ENCODE assay signal across 17 cellular contexts in the genomic region with DNA sequence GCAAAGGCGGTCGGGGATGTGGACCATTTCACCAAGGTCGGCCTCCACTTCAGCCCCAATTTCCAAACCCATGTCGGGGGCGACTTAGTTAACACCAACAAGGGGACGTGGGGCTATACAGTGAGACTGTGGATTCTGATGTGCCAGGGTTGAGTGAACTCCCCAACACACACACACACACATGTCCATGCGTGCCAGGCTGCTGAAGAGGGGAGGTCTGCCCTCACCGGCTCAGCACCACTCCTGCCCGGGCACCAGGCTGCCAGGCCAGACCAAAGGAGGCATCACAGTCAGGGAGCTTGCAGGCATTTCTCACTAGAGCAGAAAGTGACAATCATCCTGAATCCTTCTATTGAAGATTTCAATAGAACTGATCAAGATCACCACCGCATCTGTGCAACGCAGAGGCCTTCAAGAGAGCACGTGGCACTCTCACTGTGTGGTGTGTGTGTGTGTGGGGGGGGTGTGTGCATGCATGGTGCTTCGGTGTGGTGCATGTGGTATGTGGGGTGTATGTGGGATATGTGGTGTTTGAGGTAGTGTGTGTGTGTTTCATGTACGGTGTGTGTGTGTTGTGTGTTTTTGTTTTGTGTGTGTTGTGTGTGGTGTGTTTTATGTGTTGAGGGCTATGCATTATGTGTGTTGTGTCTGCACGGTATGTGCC.
DNase-seq lines count a peak whose midpoint lies in the region; ATAC-seq and TF ChIP-seq lines count a peak whose summit lies in the region.
"Had no signal": no experiment of that assay in that cellular context is flagged by ENCODE, and none has a peak within 500 bp of the region (broad histone marks: within the 10 kb centered on the region; RNA-seq: fewer than 3 reads in every experiment).

No MANE protein-coding gene starts in this region.

- peak; percentile 35 for DNase-seq in activated CD8-positive, alpha-beta memory T cell treated with anti-CD3 and anti-CD28 coated beads, Interleukin-2, amount 50 U/mL, for 48 hours
- DNase-seq in activated CD8-positive, alpha-beta memory T cell treated with anti-CD3 and anti-CD28 coated beads, Interleukin-2, amount 10 ng/mL, durations not matched to agents 7 days and 5 days: no peak
- DNase-seq in glutamatergic neuron: no peak
- DNase-seq in osteocyte (ENCODE audit: extremely low spot score, unreplicated experiment): peak; percentile 73
- no peak for DNase-seq in NCI-H82 (lab: John Stamatoyannopoulos, UW)
- DNase-seq in middle frontal gyrus (ENCODE audit: extremely low spot score, low spot score): no peak
- DNase-seq in NCI-H2196 (lab: John Stamatoyannopoulos, UW; ENCODE audit: unreplicated experiment): no peak
- DNase-seq: ACHN; Calu3; CD4-positive, CD25-positive, alpha-beta regulatory T cell; DMS79 treated with DMSO at 0.1 percent for 48 hours; EL; GM23248; H7; HFFc6 had no signal

- H3K9me3 Mint-ChIP-seq in activated CD8-positive, alpha-beta memory T cell treated with anti-CD3 and anti-CD28 coated beads, Interleukin-2, amount 10 ng/mL, durations not matched to agents 7 days and 5 days (ENCODE audit: low read depth): peaks cover 8% of the 10 kb centered on the region
- peaks cover 2% of the 10 kb centered on the region for H3K9me3 Mint-ChIP-seq in glutamatergic neuron (ENCODE audit: unreplicated experiment)
- peaks cover 18% of the 10 kb centered on the region for H3K9me3 Mint-ChIP-seq in osteocyte (ENCODE audit: unreplicated experiment)

- H3K36me3 Mint-ChIP-seq in activated CD8-positive, alpha-beta memory T cell treated with anti-CD3 and anti-CD28 coated beads, Interleukin-2, amount 10 ng/mL, durations not matched to agents 7 days and 5 days: no peaks in the 10 kb centered on the region
- no peaks in the 10 kb centered on the region for H3K36me3 Mint-ChIP-seq in glutamatergic neuron (ENCODE audit: unreplicated experiment)
- no peaks in the 10 kb centered on the region for H3K36me3 Mint-ChIP-seq in osteocyte (ENCODE audit: unreplicated experiment)
- H3K36me3 Mint-ChIP-seq: CD4-positive, CD25-positive, alpha-beta regulatory T cell had no signal

- H3K9me3 ChIP-seq in HEK293 (ENCODE audit: control insufficient read depth, insufficient read depth, low read depth, low read length): no peaks in the 10 kb centered on the region

- no peak overlapping the region for H3K27ac ChIP-seq in HEK293 (ENCODE audit: extremely low read depth, low read depth, low read length)
- H3K27ac ChIP-seq: BLaER1 treated with 17β-estradiol and CSF1 and Interleukin-3, amounts not matched to agents 10 nM and 100 nM; GM23248 had no signal

- ATAC-seq in activated CD8-positive, alpha-beta memory T cell treated with anti-CD3 and anti-CD28 coated beads, Interleukin-2, amount 10 ng/mL, durations not matched to agents 7 days and 5 days: no peak

- no peaks in the 10 kb centered on the region for H3K4me1 Mint-ChIP-seq in activated CD8-positive, alpha-beta memory T cell treated with anti-CD3 and anti-CD28 coated beads, Interleukin-2, amount 10 ng/mL, durations not matched to agents 7 days and 5 days
- no peaks in the 10 kb centered on the region for H3K4me1 Mint-ChIP-seq in glutamatergic neuron (ENCODE audit: low read depth, unreplicated experiment)
- no peaks in the 10 kb centered on the region for H3K4me1 Mint-ChIP-seq in osteocyte (ENCODE audit: unreplicated experiment)
- H3K4me1 Mint-ChIP-seq: CD4-positive, CD25-positive, alpha-beta regulatory T cell had no signal

- H3K36me3 ChIP-seq in HEK293 (ENCODE audit: control insufficient read depth in 2 of 2, insufficient read depth in 1 of 2, low read length in 2 of 2): no peaks in the 10 kb centered on the region
- H3K36me3 ChIP-seq: BLaER1 treated with 17β-estradiol and CSF1 and Interleukin-3, amounts not matched to agents 10 nM and 100 nM had no signal

- POLR2A ChIA-PET in HEK293 (lab: Yijun Ruan, JAX): no interaction called here

- H3K4me1 ChIP-seq in HEK293 (ENCODE audit: control insufficient read depth, insufficient read depth, low read length): no peaks in the 10 kb centered on the region
- H3K4me1 ChIP-seq: BLaER1 treated with 17β-estradiol and CSF1 and Interleukin-3, amounts not matched to agents 10 nM and 100 nM had no signal

- H3K4me3 ChIP-seq in HEK293 (ENCODE audit: low read depth, low read length): no peak overlapping the region
- H3K4me3 ChIP-seq: BLaER1 treated with 17β-estradiol and CSF1 and Interleukin-3, amounts not matched to agents 10 nM and 100 nM; GM23248 had no signal

- H3K27ac Mint-ChIP-seq in activated CD8-positive, alpha-beta memory T cell treated with anti-CD3 and anti-CD28 coated beads, Interleukin-2, amount 10 ng/mL, durations not matched to agents 7 days and 5 days: no peak overlapping the region
- H3K27ac Mint-ChIP-seq in glutamatergic neuron (ENCODE audit: unreplicated experiment) (peak overlapping the region; percentile 15), osteocyte (ENCODE audit: unreplicated experiment) (no peak overlapping the region)
- H3K27ac Mint-ChIP-seq: CD4-positive, CD25-positive, alpha-beta regulatory T cell; HFFc6 had no signal

- H3K4me3 Mint-ChIP-seq in activated CD8-positive, alpha-beta memory T cell treated with anti-CD3 and anti-CD28 coated beads, Interleukin-2, amount 10 ng/mL, durations not matched to agents 7 days and 5 days: no peak overlapping the region
- H3K4me3 Mint-ChIP-seq in glutamatergic neuron (ENCODE audit: unreplicated experiment) (no peak overlapping the region), osteocyte (ENCODE audit: unreplicated experiment) (no peak overlapping the region)
- H3K4me3 Mint-ChIP-seq: CD4-positive, CD25-positive, alpha-beta regulatory T cell; HFFc6 had no signal

- CTCF ChIA-PET in activated CD8-positive, alpha-beta memory T cell treated with anti-CD3 and anti-CD28 coated beads, Interleukin-2, amount 10 ng/mL, durations not matched to agents 7 days and 5 days (lab: Charles Lee): no interaction called here
- CTCF ChIA-PET in HEK293 (lab: Yijun Ruan, JAX): no interaction called here

- H3K27me3 Mint-ChIP-seq in activated CD8-positive, alpha-beta memory T cell treated with anti-CD3 and anti-CD28 coated beads, Interleukin-2, amount 10 ng/mL, durations not matched to agents 7 days and 5 days: no peaks in the 10 kb centered on the region
- H3K27me3 Mint-ChIP-seq in glutamatergic neuron (ENCODE audit: unreplicated experiment) (no peaks in the 10 kb centered on the region), osteocyte (ENCODE audit: unreplicated experiment) (no peaks in the 10 kb centered on the region)
- H3K27me3 Mint-ChIP-seq: CD4-positive, CD25-positive, alpha-beta regulatory T cell had no signal

- TF ChIP-seq CTCF in HEK293 (tag by site-specific recombination; IDR thresholded peaks at IDR 0.05) (no peak), glutamatergic neuron (IDR thresholded peaks at IDR 0.05; ENCODE audit: partially characterized antibody, unreplicated experiment) (no peak), osteocyte (IDR thresholded peaks at IDR 0.05) (no peak)

TF ChIP-seq in HEK293, 187 proteins besides CTCF, POLR2A, EP300 and RAD21:
- no peak for TF ChIP-seq ZNF426 (tag by site-specific recombination; IDR thresholded peaks at IDR 0.05)
- TF ChIP-seq ZFP69B (tag by site-specific recombination; IDR thresholded peaks at IDR 0.05): no peak
- 0 out of 2 replicates have a peak, but pooled peaks have one; percentile 32 for TF ChIP-seq ZNF266 (tag by site-specific recombination; IDR thresholded peaks at IDR 0.05; ENCODE audit: low read depth)
- no peak for TF ChIP-seq SCRT2 (tag by site-specific recombination; IDR thresholded peaks at IDR 0.05)
- TF ChIP-seq ZNF239 (tag by site-specific recombination; IDR thresholded peaks at IDR 0.05): no peak
- no peak for TF ChIP-seq ZNF394 (tag by site-specific recombination; IDR thresholded peaks at IDR 0.05; ENCODE audit: borderline replicate concordance)
- TF ChIP-seq ZNF624 (tag by site-specific recombination; IDR thresholded peaks at IDR 0.05): no peak

Comparison
In these comparisons a context has a peak if more than half of its experiments do, and no peak if none do; other contexts are left out.
1. DNase-seq: peak in activated CD8-positive, alpha-beta memory T cell treated with anti-CD3 and anti-CD28 coated beads, Interleukin-2, amount 50 U/mL, for 48 hours (single experiment) and osteocyte (single experiment); none in activated CD8-positive, alpha-beta memory T cell treated with anti-CD3 and anti-CD28 coated beads, Interleukin-2, amount 10 ng/mL, durations not matched to agents 7 days and 5 days (single experiment), glutamatergic neuron (single experiment), NCI-H82 (single experiment), middle frontal gyrus (single experiment) and NCI-H2196 (single experiment).